13 cellular contexts compared by ENCODE assay signal in the genomic region with DNA sequence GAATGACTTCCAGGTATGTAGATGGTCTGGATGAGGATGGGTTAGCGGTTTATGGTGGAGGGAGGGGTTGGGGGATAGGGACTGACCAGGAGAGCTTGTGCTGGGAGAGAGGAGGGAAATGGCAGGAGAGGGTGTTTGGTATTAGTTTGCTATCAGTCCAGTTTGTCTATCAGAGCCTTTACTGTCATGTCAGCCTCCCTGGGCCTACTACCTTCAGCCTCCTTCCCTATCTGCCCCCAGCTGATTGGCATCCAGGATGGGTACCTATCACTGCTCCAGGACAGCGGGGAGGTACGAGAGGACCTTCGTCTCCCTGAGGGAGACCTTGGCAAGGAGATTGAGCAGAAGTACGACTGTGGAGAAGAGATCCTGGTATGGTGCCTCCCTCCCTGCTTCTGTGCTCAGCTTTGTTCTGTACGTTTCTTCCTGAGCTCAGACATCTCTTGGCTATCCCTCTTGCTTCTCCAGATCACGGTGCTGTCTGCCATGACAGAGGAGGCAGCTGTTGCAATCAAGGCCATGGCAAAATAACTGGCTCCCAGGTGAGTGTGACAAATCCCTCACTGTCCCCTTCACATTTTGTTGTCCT. TPM values are rescaled to one million over a fixed set of nuclear protein-coding genes. Genes with fewer than 3 reads are reported as not detected.
A peak's percentile ranks its signal among the peaks of the same experiment; 100 is the strongest.
DNase-seq lines count a peak whose midpoint lies in the region; ATAC-seq and TF ChIP-seq lines count a peak whose summit lies in the region.
"Had no signal": no experiment of that assay in that cellular context is flagged by ENCODE, and none has a peak within 500 bp of the region (broad histone marks: within the 10 kb centered on the region; RNA-seq: fewer than 3 reads in every experiment).

No MANE protein-coding gene starts in this region.

- no TSS peak for BruUV-seq in PC-9 (replicated peaks; lab: Mats Ljungman, UMichigan)

- peaks cover 45% of the 10 kb centered on the region for H3K4me1 ChIP-seq in PC-9 (replicated peaks; ENCODE audit: insufficient read depth)

- TF ChIP-seq CTCF in PC-9 (conservative IDR thresholded peaks at IDR 0.05): no peak
- TF ChIP-seq CTCF in endothelial cell (IDR thresholded peaks at IDR 0.05; ENCODE audit: unreplicated experiment): no peak
- TF ChIP-seq CTCF in progenitor cell of endocrine pancreas (IDR thresholded peaks at IDR 0.05; ENCODE audit: unreplicated experiment): no peak

- H3K4me3 ChIP-seq in PC-9: no peak overlapping the region
- H3K4me3 ChIP-seq: upper lobe of right lung had no signal

- peaks cover 82% of the 10 kb centered on the region for H3F3A ChIP-seq in PC-9 (ENCODE audit: insufficient read depth, low read depth)

- peak overlapping the region; percentile 85 to 94 for H3K4me3 Mint-ChIP-seq in activated T-cell treated with anti-CD3 and anti-CD28 coated beads, Interleukin-2, amount 50 U/mL, for 72 hours
- H3K4me3 Mint-ChIP-seq in endothelial cell (ENCODE audit: unreplicated experiment) (peak overlapping the region; percentile 96), progenitor cell of endocrine pancreas (ENCODE audit: low read depth) (no peak overlapping the region)
- no peak overlapping the region for H3K4me3 Mint-ChIP-seq in stimulated activated memory B cell treated with anti-CD40 and anti-IgM and Interleukin-4, amounts not matched to agents 10 μg/mL and 1 μg/mL and 100 μg/mL, for 72 hours

- H3K27me3 ChIP-seq in PC-9 (ENCODE audit: insufficient read depth, low read depth): no peaks in the 10 kb centered on the region
- H3K27me3 ChIP-seq: upper lobe of right lung had no signal

- no peaks in the 10 kb centered on the region for H3K27me3 Mint-ChIP-seq in activated T-cell treated with anti-CD3 and anti-CD28 coated beads, Interleukin-2, amount 50 U/mL, for 72 hours (ENCODE audit: low read depth)
- H3K27me3 Mint-ChIP-seq in endothelial cell (ENCODE audit: unreplicated experiment) (peaks cover 24% of the 10 kb centered on the region), progenitor cell of endocrine pancreas (no peaks in the 10 kb centered on the region)
- no peaks in the 10 kb centered on the region for H3K27me3 Mint-ChIP-seq in stimulated activated memory B cell treated with anti-CD40 and anti-IgM and Interleukin-4, amounts not matched to agents 10 μg/mL and 1 μg/mL and 100 μg/mL, for 72 hours

- H3K9me2 ChIP-seq in PC-9 (ENCODE audit: insufficient read depth): no peaks in the 10 kb centered on the region

- peaks cover 56% of the 10 kb centered on the region for H4K20me1 ChIP-seq in PC-9 (ENCODE audit: insufficient read depth)

- ATAC-seq in activated T-cell treated with anti-CD3 and anti-CD28 coated beads, Interleukin-2, amount 50 U/mL, for 72 hours (replicated peaks in 1 of 2): no peak
- ATAC-seq in stimulated activated memory B cell treated with anti-CD40 and anti-IgM and Interleukin-4, amounts not matched to agents 10 μg/mL and 1 μg/mL and 100 μg/mL, for 72 hours: no peak
- ATAC-seq: right cardiac atrium, upper lobe of right lung had no signal

- intact Hi-C loops in PC-9 (cut with micrococcal nuclease; ENCODE audit: unreplicated experiment): no loop called here

- peaks cover 77% of the 10 kb centered on the region for H3K4me1 Mint-ChIP-seq in activated T-cell treated with anti-CD3 and anti-CD28 coated beads, Interleukin-2, amount 50 U/mL, for 72 hours (ENCODE audit: low read depth)
- H3K4me1 Mint-ChIP-seq in endothelial cell (ENCODE audit: unreplicated experiment): peaks cover 44% of the 10 kb centered on the region
- peaks cover 64% of the 10 kb centered on the region for H3K4me1 Mint-ChIP-seq in stimulated activated memory B cell treated with anti-CD40 and anti-IgM and Interleukin-4, amounts not matched to agents 10 μg/mL and 1 μg/mL and 100 μg/mL, for 72 hours
- peaks cover 25% of the 10 kb centered on the region for H3K4me1 Mint-ChIP-seq in progenitor cell of endocrine pancreas (ENCODE audit: low read depth)

- peak overlapping the region; percentile 87 for H3K27ac Mint-ChIP-seq in activated T-cell treated with anti-CD3 and anti-CD28 coated beads, Interleukin-2, amount 50 U/mL, for 72 hours
- peak overlapping the region; percentile 72 for H3K27ac Mint-ChIP-seq in endothelial cell (ENCODE audit: unreplicated experiment)
- peak overlapping the region; percentile 11 for H3K27ac Mint-ChIP-seq in stimulated activated memory B cell treated with anti-CD40 and anti-IgM and Interleukin-4, amounts not matched to agents 10 μg/mL and 1 μg/mL and 100 μg/mL, for 72 hours
- H3K27ac Mint-ChIP-seq in progenitor cell of endocrine pancreas: no peak overlapping the region

- POLR2A ChIA-PET in PC-9 (lab: Charles Lee; ENCODE audit: unreplicated experiment): no interaction called here

- no peaks in the 10 kb centered on the region for H3K9me3 ChIP-seq in PC-9 (ENCODE audit: insufficient read depth, low read depth)
- H3K9me3 ChIP-seq: upper lobe of right lung had no signal

- H3K27ac ChIP-seq in PC-9: peak overlapping the region; percentile 68; the same call in 1 of the 2 replicates
- H3K27ac ChIP-seq: upper lobe of right lung had no signal

- H3K36me3 Mint-ChIP-seq in activated T-cell treated with anti-CD3 and anti-CD28 coated beads, Interleukin-2, amount 50 U/mL, for 72 hours (ENCODE audit: insufficient read depth in 2 of 2): peaks cover 30 to 38% of the 10 kb centered on the region in 2 donors
- H3K36me3 Mint-ChIP-seq in endothelial cell (ENCODE audit: low read depth, unreplicated experiment) (peaks cover 49% of the 10 kb centered on the region), progenitor cell of endocrine pancreas (ENCODE audit: insufficient read depth) (peaks cover 24% of the 10 kb centered on the region)
- H3K36me3 Mint-ChIP-seq in stimulated activated memory B cell treated with anti-CD40 and anti-IgM and Interleukin-4, amounts not matched to agents 10 μg/mL and 1 μg/mL and 100 μg/mL, for 72 hours: peaks cover 62% of the 10 kb centered on the region

- CTCF ChIA-PET in PC-9 (lab: Charles Lee): no interaction called here

- H2AFZ ChIP-seq in PC-9: no peak overlapping the region

- H3K4me2 ChIP-seq in PC-9: peak overlapping the region; percentile 98

- H3K9me3 Mint-ChIP-seq in activated T-cell treated with anti-CD3 and anti-CD28 coated beads, Interleukin-2, amount 50 U/mL, for 72 hours: no peaks in the 10 kb centered on the region
- H3K9me3 Mint-ChIP-seq in endothelial cell (ENCODE audit: unreplicated experiment) (no peaks in the 10 kb centered on the region), progenitor cell of endocrine pancreas (ENCODE audit: low read depth) (no peaks in the 10 kb centered on the region)
- no peaks in the 10 kb centered on the region for H3K9me3 Mint-ChIP-seq in stimulated activated memory B cell treated with anti-CD40 and anti-IgM and Interleukin-4, amounts not matched to agents 10 μg/mL and 1 μg/mL and 100 μg/mL, for 72 hours

- peaks cover 44% of the 10 kb centered on the region for H3K36me3 ChIP-seq in PC-9 (ENCODE audit: low read depth)

- no peak for DNase-seq in activated T-cell treated with anti-CD3 and anti-CD28 coated beads, Interleukin-2, amount 50 U/mL, for 72 hours
- no peak for DNase-seq in activated T-cell treated with anti-CD3 and anti-CD28 coated beads, Interleukin-2, amount 50 U/mL, for 48 hours
- no peak for DNase-seq in PC-9
- DNase-seq in endothelial cell (ENCODE audit: low spot score): no peak
- no peak for DNase-seq in HK-2 (ENCODE audit: unreplicated experiment)
- no peak for DNase-seq in occipital lobe (lab: John Stamatoyannopoulos, UW)
- DNase-seq in progenitor cell of endocrine pancreas (ENCODE audit: low spot score, unreplicated experiment): no peak
- DNase-seq: central memory CD4-positive, alpha-beta T cell; GF-D8; upper lobe of right lung had no signal

- peaks cover 68% of the 10 kb centered on the region for H3K79me2 ChIP-seq in PC-9 (ENCODE audit: low read depth)

RNA-seq across cellular contexts. Expression of gene EIF5A, which starts 3.8 kb away (rescaled TPM):
- 100 to 1,000 TPM; 547 to 594 TPM for total RNA-seq in activated T-cell treated with anti-CD3 and anti-CD28 coated beads, Interleukin-2, amount 50 U/mL, for 72 hours
- 806 and 1,298 TPM in 2 replicates for total RNA-seq in PC-9 (2021)
- 362 TPM for total RNA-seq in endothelial cell (ENCODE audit: unreplicated experiment)
- total RNA-seq in occipital lobe: 156 TPM
- 323 and 338 TPM in 2 replicates for total RNA-seq in progenitor cell of endocrine pancreas

RNA-seq across cellular contexts. Expression of gene GPS2, which starts 4.0 kb away (rescaled TPM):
- total RNA-seq in activated T-cell treated with anti-CD3 and anti-CD28 coated beads, Interleukin-2, amount 50 U/mL, for 72 hours: 10 to 100 TPM; 50.5 to 50.7 TPM
- total RNA-seq in PC-9 (2021): 43.5 and 61.3 TPM in 2 replicates
- total RNA-seq in endothelial cell (ENCODE audit: unreplicated experiment): 56.8 TPM
- 29.5 TPM for total RNA-seq in occipital lobe
- 77.1 and 81.1 TPM in 2 replicates for total RNA-seq in progenitor cell of endocrine pancreas

RNA-seq across cellular contexts. Expression of gene YBX2, which starts 16.8 kb away (rescaled TPM):
- total RNA-seq in activated T-cell treated with anti-CD3 and anti-CD28 coated beads, Interleukin-2, amount 50 U/mL, for 72 hours: 1 to 10 TPM; 3.6 to 9.5 TPM
- 0.65 and 0.68 TPM in 2 replicates for total RNA-seq in PC-9 (2021)
- 14.6 TPM for total RNA-seq in endothelial cell (ENCODE audit: unreplicated experiment)
- total RNA-seq in occipital lobe: 2.7 TPM
- 2.7 and 4.3 TPM in 2 replicates for total RNA-seq in progenitor cell of endocrine pancreas
- total RNA-seq: mononuclear cell, upper lobe of right lung had no signal

RNA-seq across cellular contexts. Expression of gene NEURL4, which starts 17.9 kb away (rescaled TPM):
- 10 to 100 TPM; 35.7 to 37.6 TPM for total RNA-seq in activated T-cell treated with anti-CD3 and anti-CD28 coated beads, Interleukin-2, amount 50 U/mL, for 72 hours
- total RNA-seq in PC-9 (2021) (46.5 and 57.9 TPM in 2 replicates), endothelial cell (ENCODE audit: unreplicated experiment) (55.7 TPM), occipital lobe (46.6 TPM), progenitor cell of endocrine pancreas (75.2 TPM in 2 replicates)

RNA-seq across cellular contexts. Expression of gene ACAP1, which starts 25.1 kb away (rescaled TPM):
- total RNA-seq in activated T-cell treated with anti-CD3 and anti-CD28 coated beads, Interleukin-2, amount 50 U/mL, for 72 hours: 100 to 1,000 TPM; 690 to 708 TPM
- total RNA-seq in PC-9 (2021) (10.9 and 28.5 TPM in 2 replicates), endothelial cell (ENCODE audit: unreplicated experiment) (5.5 TPM), occipital lobe (not detected), progenitor cell of endocrine pancreas (1.0 TPM in 1 of 2 replicates, not detected in the other)

Comparison
In these comparisons a context has a peak if more than half of its experiments do, and no peak if none do; other contexts are left out.
1. H3K4me3 Mint-ChIP-seq: peak in activated T-cell treated with anti-CD3 and anti-CD28 coated beads, Interleukin-2, amount 50 U/mL, for 72 hours (2 of 2) and endothelial cell (single experiment); none in stimulated activated memory B cell treated with anti-CD40 and anti-IgM and Interleukin-4, amounts not matched to agents 10 μg/mL and 1 μg/mL and 100 μg/mL, for 72 hours (single experiment) and progenitor cell of endocrine pancreas (single experiment).